15 cellular contexts compared by ENCODE assay signal in genomic region chr6:24926192-24926591, GRCh38. TPM values are rescaled to one million over a fixed set of nuclear protein-coding genes. Genes with fewer than 3 reads are reported as not detected.
A peak's percentile ranks its signal among the peaks of the same experiment; 100 is the strongest.
DNase-seq lines count a peak whose midpoint lies in the region; ATAC-seq and TF ChIP-seq lines count a peak whose summit lies in the region.
"Had no signal": no experiment of that assay in that cellular context is flagged by ENCODE, and none has a peak within 500 bp of the region (broad histone marks: within the 10 kb centered on the region; RNA-seq: fewer than 3 reads in every experiment).

No MANE protein-coding gene starts in this region.

- no peak overlapping the region for H2BK5ac ChIP-seq in IMR-90 (ENCODE audit: low read depth, low read length, poor library complexity, severe bottlenecking)

- H3K36me3 ChIP-seq in IMR-90 (ENCODE audit: control insufficient read depth, insufficient read depth, low read length): no peaks in the 10 kb centered on the region
- H3K36me3 ChIP-seq in naive thymus-derived CD4-positive, alpha-beta T cell (ENCODE audit: control insufficient read depth in 2 of 3, insufficient read depth in 3 of 3, low read length in 3 of 3): peaks cover 5 to 38% (median 12%) of the 10 kb centered on the region in 3 experiments
- H3K36me3 ChIP-seq: ascending aorta, heart right ventricle, upper lobe of left lung had no signal

- peaks cover 4% of the 10 kb centered on the region for H3K27me3 Mint-ChIP-seq in activated CD8-positive, alpha-beta T cell treated with anti-CD3 and anti-CD28 coated beads for 36 hours
- H3K27me3 Mint-ChIP-seq in naive thymus-derived CD4-positive, alpha-beta T cell: peaks cover 0 to 2% (median 0%) of the 10 kb centered on the region in 5 donors

- H3K27ac ChIP-seq in IMR-90 (ENCODE audit: insufficient read depth, low read length) (no peak overlapping the region), dorsolateral prefrontal cortex (no peak overlapping the region)
- peak overlapping the region; percentile 85 for H3K27ac ChIP-seq in naive thymus-derived CD4-positive, alpha-beta T cell (ENCODE audit: low read depth, low read length)
- H3K27ac ChIP-seq: ascending aorta had no signal

- H3K4me3 Mint-ChIP-seq in activated CD8-positive, alpha-beta T cell treated with anti-CD3 and anti-CD28 coated beads for 36 hours: peak overlapping the region; percentile 66
- peak overlapping the region; percentile 75 to 99 (median 86) for H3K4me3 Mint-ChIP-seq in naive thymus-derived CD4-positive, alpha-beta T cell

- H2BK120ac ChIP-seq in IMR-90 (ENCODE audit: low read depth, low read length): no peak overlapping the region

- H3K4ac ChIP-seq in IMR-90 (ENCODE audit: low read depth, low read length): no peak overlapping the region

- peak overlapping the region; percentile 92 for H3K27ac Mint-ChIP-seq in activated CD8-positive, alpha-beta T cell treated with anti-CD3 and anti-CD28 coated beads for 36 hours
- H3K27ac Mint-ChIP-seq in naive thymus-derived CD4-positive, alpha-beta T cell: peak overlapping the region; percentile 81 to 98 (median 91)

- dilution Hi-C loops in IMR-90 (cut with HindIII; ENCODE audit: low sequenced_read_pairs, unreplicated experiment): no loop called here

- no TSS peak for BruUV-seq in IMR-90 (replicated peaks; lab: Mats Ljungman, UMichigan)

- POLR2A ChIA-PET in IMR-90 (lab: Charles Lee; ENCODE audit: unreplicated experiment): no interaction called here
- POLR2A ChIA-PET in activated CD8-positive, alpha-beta T cell treated with anti-CD3 and anti-CD28 coated beads for 36 hours (lab: Charles Lee): interaction anchor here (0.8 to 13.3 kb wide), 11 partner anchors 8 to 212 kb away, joined by 3 to 191 read pairs (median 5); partner anchors contain the start of gene RIPOR2
- POLR2A ChIA-PET in naive thymus-derived CD4-positive, alpha-beta T cell (lab: Charles Lee): interaction anchor here (0.6 to 19.0 kb wide), 9 partner anchors 10 to 1308 kb away, joined by 3 to 1484 read pairs (median 5); partner anchors contain the start of gene RIPOR2

- peaks cover 9% of the 10 kb centered on the region for H3K9me1 ChIP-seq in IMR-90 (ENCODE audit: insufficient read depth, low read length)

- CTCF ChIA-PET in IMR-90 (lab: Yijun Ruan, JAX): interaction anchor here (0.8 to 1.1 kb wide), 3 partner anchors 11 to 57 kb away, joined by 3 to 5 read pairs (median 4); no protein-coding TSS in a partner anchor
- CTCF ChIA-PET in activated CD8-positive, alpha-beta T cell treated with anti-CD3 and anti-CD28 coated beads for 36 hours (lab: Charles Lee): interaction anchor here (0.7 to 3.3 kb wide), 13 partner anchors 8 to 145 kb away, joined by 3 to 42 read pairs (median 4); partner anchors contain the start of gene RIPOR2
- CTCF ChIA-PET in naive thymus-derived CD4-positive, alpha-beta T cell (lab: Charles Lee): interaction anchor here (0.6 to 3.7 kb wide), 13 partner anchors 8 to 145 kb away, joined by 3 to 28 read pairs (median 3); no protein-coding TSS in a partner anchor

- H3K27me3 ChIP-seq in IMR-90 (ENCODE audit: control insufficient read depth, insufficient read depth, low read length) (no peaks in the 10 kb centered on the region), dorsolateral prefrontal cortex (peaks cover 0 to 17% (median 0%) of the 10 kb centered on the region in 45 donors)
- H3K27me3 ChIP-seq in naive thymus-derived CD4-positive, alpha-beta T cell (ENCODE audit: control insufficient read depth in 2 of 2, insufficient read depth in 2 of 2, low read length in 2 of 2): no peaks in the 10 kb centered on the region
- H3K27me3 ChIP-seq: ascending aorta, heart right ventricle, upper lobe of left lung had no signal

- H4K5ac ChIP-seq in IMR-90 (ENCODE audit: low read depth, low read length): 0 out of 2 replicates have a peak overlapping the region, but pooled peaks have one; percentile 23

- H3K36me3 Mint-ChIP-seq in activated CD8-positive, alpha-beta T cell treated with anti-CD3 and anti-CD28 coated beads for 36 hours (ENCODE audit: low read depth): peaks cover 25% of the 10 kb centered on the region
- peaks cover 23 to 62% (median 53%) of the 10 kb centered on the region in 5 donors for H3K36me3 Mint-ChIP-seq in naive thymus-derived CD4-positive, alpha-beta T cell

- H3K79me1 ChIP-seq in IMR-90 (ENCODE audit: low read depth in 1 of 2, low read length in 2 of 2): no peaks in the 10 kb centered on the region

- peak overlapping the region; percentile 57; the same call in 1 of the 2 replicates for H3K18ac ChIP-seq in IMR-90 (ENCODE audit: low read depth, low read length)

- H3K9ac ChIP-seq in IMR-90 (ENCODE audit: low read depth, low read length): no peak overlapping the region

- no peak overlapping the region for H3K56ac ChIP-seq in IMR-90 (ENCODE audit: extremely low read depth, insufficient read depth, low read length)

- H2BK20ac ChIP-seq in IMR-90 (ENCODE audit: low read depth, low read length): no peak overlapping the region

- H3K4me1 ChIP-seq in IMR-90 (ENCODE audit: control insufficient read depth, insufficient read depth, low read length): peaks cover 14% of the 10 kb centered on the region
- peaks cover 65 to 82% of the 10 kb centered on the region in 2 donors for H3K4me1 ChIP-seq in naive thymus-derived CD4-positive, alpha-beta T cell (ENCODE audit: control insufficient read depth in 2 of 2, insufficient read depth in 2 of 2, low read length in 2 of 2)

- H4K20me1 ChIP-seq in IMR-90 (ENCODE audit: insufficient read depth, low read length): no peaks in the 10 kb centered on the region

- H2AK9ac ChIP-seq in IMR-90 (replicated peaks; ENCODE audit: low read depth, low read length, poor library complexity): no peak overlapping the region

- H3K4me2 ChIP-seq in IMR-90 (ENCODE audit: low read depth, low read length): no peak overlapping the region

- H3K4me3 ChIP-seq in IMR-90 (ENCODE audit: insufficient read depth, low read depth, low read length) (no peak overlapping the region), dorsolateral prefrontal cortex (no peak overlapping the region)
- H3K4me3 ChIP-seq in naive thymus-derived CD4-positive, alpha-beta T cell (ENCODE audit: low read length): peak overlapping the region; percentile 33
- H3K4me3 ChIP-seq: ascending aorta, upper lobe of left lung had no signal

- H2BK15ac ChIP-seq in IMR-90 (ENCODE audit: low read depth, low read length): peak overlapping the region; percentile 48; the same call in 1 of the 3 replicates

- TF ChIP-seq RAD21 in IMR-90 (IDR thresholded peaks at IDR 0.05; ENCODE audit: low read length): no peak

- no peak overlapping the region for H2AK5ac ChIP-seq in IMR-90 (ENCODE audit: low read depth, low read length)

- no peak overlapping the region for H3K14ac ChIP-seq in IMR-90 (replicated peaks; ENCODE audit: low read depth, low read length)

- H4K8ac ChIP-seq in IMR-90 (ENCODE audit: low read depth in 2 of 2, low read length in 2 of 2): no peak overlapping the region

- H2AFZ ChIP-seq in IMR-90 (replicated peaks; ENCODE audit: low read length, poor library complexity): no peak overlapping the region

- intact Hi-C loops in IMR-90 (cut with micrococcal nuclease) (no loop called here), dorsolateral prefrontal cortex (cut with DNase I) (no loop called here)
- intact Hi-C loops in activated CD8-positive, alpha-beta T cell treated with anti-CD3 and anti-CD28 coated beads for 36 hours (cut with micrococcal nuclease): no loop called here
- intact Hi-C loops in naive thymus-derived CD4-positive, alpha-beta T cell (cut with micrococcal nuclease): loop anchor here (1.0 to 5.0 kb wide), 2 partner anchors 8 to 204 kb away; no protein-coding TSS in a partner anchor

- no CpG with 5 or more reads among the region's 3 CpGs for WGBS in IMR-90 (ENCODE audit: extremely low coverage in 2 of 2, insufficient read length in 1 of 2), 2 experiments

- no peak overlapping the region for H4K91ac ChIP-seq in IMR-90 (ENCODE audit: insufficient read depth, low read depth, low read length)

- peaks cover 8% of the 10 kb centered on the region for H3K9me3 Mint-ChIP-seq in activated CD8-positive, alpha-beta T cell treated with anti-CD3 and anti-CD28 coated beads for 36 hours
- H3K9me3 Mint-ChIP-seq in naive thymus-derived CD4-positive, alpha-beta T cell: peaks cover 0 to 8% (median 0%) of the 10 kb centered on the region in 11 donors

- H3K4me1 Mint-ChIP-seq in activated CD8-positive, alpha-beta T cell treated with anti-CD3 and anti-CD28 coated beads for 36 hours (ENCODE audit: low read depth): peaks cover 72% of the 10 kb centered on the region
- H3K4me1 Mint-ChIP-seq in naive thymus-derived CD4-positive, alpha-beta T cell: peaks cover 65 to 98% (median 83%) of the 10 kb centered on the region in 7 donors

- ATAC-seq in IMR-90 (ENCODE audit: low read depth): no peak
- ATAC-seq in activated CD8-positive, alpha-beta T cell treated with anti-CD3 and anti-CD28 coated beads for 36 hours: no peak
- peak; percentile 44 for ATAC-seq in naive thymus-derived CD4-positive, alpha-beta T cell
- ATAC-seq in GM18520 (IDR thresholded peaks at IDR 0.05; ENCODE audit: unreplicated experiment): no peak
- ATAC-seq: heart right ventricle, left lobe of liver had no signal

- peak; percentile 18 for DNase-seq in NCI-H345 (lab: John Stamatoyannopoulos, UW)
- no peak for DNase-seq in NCI-H345 treated with DMSO at 0.1 percent for 48 hours (lab: John Stamatoyannopoulos, UW; ENCODE audit: unreplicated experiment)
- DNase-seq in IMR-90: no peak
- DNase-seq in activated CD8-positive, alpha-beta T cell treated with anti-CD3 and anti-CD28 coated beads for 36 hours: no peak
- DNase-seq in naive thymus-derived CD4-positive, alpha-beta T cell: peak in 1 of 9 donors; percentile 35
- DNase-seq in SK-N-DZ (ENCODE audit: low spot score): no peak
- DNase-seq in dorsolateral prefrontal cortex: no peak
- DNase-seq: heart right ventricle, NCI-H1436 treated with DMSO at 0.1 percent for 48 hours, nucleus accumbens, small intestine, upper lobe of left lung had no signal

- no peak for TF ChIP-seq POLR2A in IMR-90 (IDR thresholded peaks at IDR 0.05; ENCODE audit: low read depth, low read length)

- H3K23ac ChIP-seq in IMR-90 (ENCODE audit: low read depth, low read length): no peak overlapping the region

- no peaks in the 10 kb centered on the region for H3K9me3 ChIP-seq in IMR-90 (ENCODE audit: control insufficient read depth, insufficient read depth, low read length)
- H3K9me3 ChIP-seq in naive thymus-derived CD4-positive, alpha-beta T cell (ENCODE audit: control insufficient read depth in 2 of 3, low read length in 3 of 3): no peaks in the 10 kb centered on the region
- H3K9me3 ChIP-seq: ascending aorta, heart right ventricle, upper lobe of left lung had no signal

- TF ChIP-seq CTCF in IMR-90 (conservative IDR thresholded peaks at IDR 0.05; ENCODE audit: low read depth, low read length) (no peak), dorsolateral prefrontal cortex (IDR thresholded peaks at IDR 0.05 in 54 of 56, conservative IDR thresholded peaks at IDR 0.05 in 2 of 56; ENCODE audit: low read depth in 1 of 56, partially characterized antibody in 56 of 56) (no peak)
- no peak for TF ChIP-seq CTCF in activated CD8-positive, alpha-beta T cell treated with anti-CD3 and anti-CD28 coated beads for 36 hours (IDR thresholded peaks at IDR 0.05)

- in situ Hi-C loops in IMR-90 (cut with MboI; ENCODE audit: low sequenced_read_pairs): no loop called here

RNA-seq across cellular contexts. Expression of gene RIPOR2, which starts 9.6 kb away (rescaled TPM):
- total RNA-seq in IMR-90 (2012; rRNA removed) (0.83 and 1.1 TPM in 2 replicates), dorsolateral prefrontal cortex (10 to 100 TPM; 14.0 to 57.7 (median 34.7) TPM)
- 0.87 and 1.2 TPM in 2 replicates for polyA plus RNA-seq in IMR-90 (2012; rRNA removed)
- polyA plus RNA-seq in IMR-90 (2012; cell fraction: cytosol; rRNA removed): 0.71 and 0.74 TPM in 2 replicates
- polyA plus RNA-seq in IMR-90 (2012; cell fraction: nucleus; rRNA removed; ENCODE audit: low replicate concordance): 0.82 and 2.2 TPM in 2 replicates
- 10 to 100 TPM; 88.3 to 96.3 TPM for total RNA-seq in activated CD8-positive, alpha-beta T cell treated with anti-CD3 and anti-CD28 coated beads for 36 hours
- total RNA-seq in naive thymus-derived CD4-positive, alpha-beta T cell: 100 to 1,000 TPM; 246 to 576 (median 431) TPM
- polyA plus RNA-seq in naive thymus-derived CD4-positive, alpha-beta T cell: 100 to 1,000 TPM; 532 to 813 TPM
- not detected in 2 replicates for polyA plus RNA-seq in SK-N-DZ (2014; cell fraction: cytosol; rRNA removed)
- not detected in 2 replicates for polyA plus RNA-seq in SK-N-DZ (2014; cell fraction: nucleus; rRNA removed)

Comparison
In these comparisons a context has a peak if more than half of its experiments do, and no peak if none do; other contexts are left out.
1. intact Hi-C loops: an anchor here in naive thymus-derived CD4-positive, alpha-beta T cell (1.0 to 5.0 kb wide); none called in IMR-90, activated CD8-positive, alpha-beta T cell treated with anti-CD3 and anti-CD28 coated beads for 36 hours and dorsolateral prefrontal cortex.